In the genomic region with DNA sequence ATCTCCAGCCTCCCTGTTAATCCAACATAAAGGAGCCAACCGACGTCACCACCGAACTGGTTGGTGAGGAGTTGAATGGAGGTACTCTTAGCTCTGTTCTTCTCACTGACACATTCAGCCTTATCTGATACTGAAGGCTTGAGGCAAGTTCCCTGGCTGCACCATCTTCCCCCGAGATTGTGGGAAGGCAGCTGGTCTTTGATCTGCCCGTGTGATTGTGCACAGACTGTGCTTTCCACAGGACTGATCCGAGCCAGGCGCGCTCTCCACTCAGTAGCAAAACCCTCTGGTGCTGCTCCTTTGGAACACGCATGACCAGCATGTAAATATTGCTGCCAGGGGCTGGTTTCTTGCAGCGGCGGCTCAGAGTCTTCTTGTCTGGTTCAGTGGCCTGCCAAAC, we compare ENCODE assay signal across 1 cellular context.
TF ChIP-seq lines count a peak whose summit lies in the region.

No MANE protein-coding gene starts in this region.

TF ChIP-seq in IMR-90, 13 proteins besides CTCF, POLR2A, EP300 and RAD21:
- TF ChIP-seq CEBPB (IDR thresholded peaks at IDR 0.05; ENCODE audit: low read depth, low read length) (no peak), RFX5 (IDR thresholded peaks at IDR 0.05; ENCODE audit: low read depth, low read length) (no peak), MXI1 (IDR thresholded peaks at IDR 0.05; ENCODE audit: borderline replicate concordance, low read depth, low read length) (no peak), USF2 (IDR thresholded peaks at IDR 0.05; ENCODE audit: low read depth, low read length) (no peak), SMC3 (IDR thresholded peaks at IDR 0.05; ENCODE audit: low read depth, low read length) (no peak), MAFK (IDR thresholded peaks at IDR 0.05; ENCODE audit: low read depth, low read length) (no peak), BHLHE40 (IDR thresholded peaks at IDR 0.05; ENCODE audit: low read depth, low read length) (no peak), RCOR1 (IDR thresholded peaks at IDR 0.05; ENCODE audit: insufficient replicate concordance, low read length) (no peak), FOS (IDR thresholded peaks at IDR 0.05; ENCODE audit: low read depth, low read length) (no peak)
- TF ChIP-seq, protein P1, sequence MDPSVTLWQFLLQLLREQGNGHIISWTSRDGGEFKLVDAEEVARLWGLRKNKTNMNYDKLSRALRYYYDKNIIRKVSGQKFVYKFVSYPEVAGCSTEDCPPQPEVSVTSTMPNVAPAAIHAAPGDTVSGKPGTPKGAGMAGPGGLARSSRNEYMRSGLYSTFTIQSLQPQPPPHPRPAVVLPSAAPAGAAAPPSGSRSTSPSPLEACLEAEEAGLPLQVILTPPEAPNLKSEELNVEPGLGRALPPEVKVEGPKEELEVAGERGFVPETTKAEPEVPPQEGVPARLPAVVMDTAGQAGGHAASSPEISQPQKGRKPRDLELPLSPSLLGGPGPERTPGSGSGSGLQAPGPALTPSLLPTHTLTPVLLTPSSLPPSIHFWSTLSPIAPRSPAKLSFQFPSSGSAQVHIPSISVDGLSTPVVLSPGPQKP (IDR thresholded peaks at IDR 0.05; ENCODE audit: borderline replicate concordance, low read depth, low read length): no peak
